ENCODE assay signal across 1 cellular context in genomic region chr12:25501565-25501964, GRCh38.
A peak's percentile ranks its signal among the peaks of the same experiment; 100 is the strongest.
TF ChIP-seq lines count a peak whose summit lies in the region.

No MANE protein-coding gene starts in this region.

TF ChIP-seq in SK-N-SH, 30 proteins besides CTCF, POLR2A, EP300 and RAD21:
- TF ChIP-seq NRF1 (IDR thresholded peaks at IDR 0.05; ENCODE audit: low read depth, low read length): no peak
- TF ChIP-seq CHD2 (IDR thresholded peaks at IDR 0.05; ENCODE audit: low read length, partially characterized antibody): no peak
- no peak for TF ChIP-seq SIN3A (IDR thresholded peaks at IDR 0.05; ENCODE audit: borderline replicate concordance, low read depth, low read length)
- no peak for TF ChIP-seq GABPA (IDR thresholded peaks at IDR 0.05; ENCODE audit: low read depth)
- TF ChIP-seq JUND (IDR thresholded peaks at IDR 0.05): 0 out of 2 replicates have a peak, but pooled peaks have one; percentile 10
- TF ChIP-seq RXRA (IDR thresholded peaks at IDR 0.05; ENCODE audit: borderline replicate concordance, low read depth): no peak
- TF ChIP-seq USF2 (IDR thresholded peaks at IDR 0.05; ENCODE audit: borderline replicate concordance, low read depth, low read length): no peak
- TF ChIP-seq YY1 (IDR thresholded peaks at IDR 0.05; ENCODE audit: low read depth): no peak
- TF ChIP-seq PBX3 (IDR thresholded peaks at IDR 0.05): peak; percentile 54; the same call in 1 of the 2 replicates
- TF ChIP-seq FOXJ3 (CRISPR knock-in tag; IDR thresholded peaks at IDR 0.05): no peak
- no peak for TF ChIP-seq FOXM1 (IDR thresholded peaks at IDR 0.05; ENCODE audit: low read depth)
